1 cellular context compared by ENCODE assay signal in the genomic region with DNA sequence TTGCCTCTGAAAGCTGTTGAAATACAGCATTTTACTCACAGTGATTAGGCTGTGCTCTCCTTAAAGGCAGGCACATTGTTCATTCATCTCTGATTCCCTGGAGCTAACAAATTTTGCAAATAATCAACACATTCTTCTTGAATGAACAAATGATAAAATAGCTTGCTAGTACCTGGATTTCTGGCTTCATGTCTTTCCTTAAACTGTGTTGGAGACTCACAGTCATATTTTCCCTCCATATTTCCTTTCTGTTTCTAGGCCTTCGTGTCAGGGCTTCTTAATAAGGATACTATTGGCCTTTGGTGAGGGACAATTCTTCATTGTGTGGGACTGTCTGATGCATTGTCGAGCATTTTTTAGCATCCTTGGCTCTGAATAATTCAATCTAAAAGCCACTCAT.
TF ChIP-seq lines count a peak whose summit lies in the region.

No MANE protein-coding gene starts in this region.

TF ChIP-seq in GM23338, 12 proteins besides CTCF, POLR2A, EP300 and RAD21:
- TF ChIP-seq, protein P1, sequence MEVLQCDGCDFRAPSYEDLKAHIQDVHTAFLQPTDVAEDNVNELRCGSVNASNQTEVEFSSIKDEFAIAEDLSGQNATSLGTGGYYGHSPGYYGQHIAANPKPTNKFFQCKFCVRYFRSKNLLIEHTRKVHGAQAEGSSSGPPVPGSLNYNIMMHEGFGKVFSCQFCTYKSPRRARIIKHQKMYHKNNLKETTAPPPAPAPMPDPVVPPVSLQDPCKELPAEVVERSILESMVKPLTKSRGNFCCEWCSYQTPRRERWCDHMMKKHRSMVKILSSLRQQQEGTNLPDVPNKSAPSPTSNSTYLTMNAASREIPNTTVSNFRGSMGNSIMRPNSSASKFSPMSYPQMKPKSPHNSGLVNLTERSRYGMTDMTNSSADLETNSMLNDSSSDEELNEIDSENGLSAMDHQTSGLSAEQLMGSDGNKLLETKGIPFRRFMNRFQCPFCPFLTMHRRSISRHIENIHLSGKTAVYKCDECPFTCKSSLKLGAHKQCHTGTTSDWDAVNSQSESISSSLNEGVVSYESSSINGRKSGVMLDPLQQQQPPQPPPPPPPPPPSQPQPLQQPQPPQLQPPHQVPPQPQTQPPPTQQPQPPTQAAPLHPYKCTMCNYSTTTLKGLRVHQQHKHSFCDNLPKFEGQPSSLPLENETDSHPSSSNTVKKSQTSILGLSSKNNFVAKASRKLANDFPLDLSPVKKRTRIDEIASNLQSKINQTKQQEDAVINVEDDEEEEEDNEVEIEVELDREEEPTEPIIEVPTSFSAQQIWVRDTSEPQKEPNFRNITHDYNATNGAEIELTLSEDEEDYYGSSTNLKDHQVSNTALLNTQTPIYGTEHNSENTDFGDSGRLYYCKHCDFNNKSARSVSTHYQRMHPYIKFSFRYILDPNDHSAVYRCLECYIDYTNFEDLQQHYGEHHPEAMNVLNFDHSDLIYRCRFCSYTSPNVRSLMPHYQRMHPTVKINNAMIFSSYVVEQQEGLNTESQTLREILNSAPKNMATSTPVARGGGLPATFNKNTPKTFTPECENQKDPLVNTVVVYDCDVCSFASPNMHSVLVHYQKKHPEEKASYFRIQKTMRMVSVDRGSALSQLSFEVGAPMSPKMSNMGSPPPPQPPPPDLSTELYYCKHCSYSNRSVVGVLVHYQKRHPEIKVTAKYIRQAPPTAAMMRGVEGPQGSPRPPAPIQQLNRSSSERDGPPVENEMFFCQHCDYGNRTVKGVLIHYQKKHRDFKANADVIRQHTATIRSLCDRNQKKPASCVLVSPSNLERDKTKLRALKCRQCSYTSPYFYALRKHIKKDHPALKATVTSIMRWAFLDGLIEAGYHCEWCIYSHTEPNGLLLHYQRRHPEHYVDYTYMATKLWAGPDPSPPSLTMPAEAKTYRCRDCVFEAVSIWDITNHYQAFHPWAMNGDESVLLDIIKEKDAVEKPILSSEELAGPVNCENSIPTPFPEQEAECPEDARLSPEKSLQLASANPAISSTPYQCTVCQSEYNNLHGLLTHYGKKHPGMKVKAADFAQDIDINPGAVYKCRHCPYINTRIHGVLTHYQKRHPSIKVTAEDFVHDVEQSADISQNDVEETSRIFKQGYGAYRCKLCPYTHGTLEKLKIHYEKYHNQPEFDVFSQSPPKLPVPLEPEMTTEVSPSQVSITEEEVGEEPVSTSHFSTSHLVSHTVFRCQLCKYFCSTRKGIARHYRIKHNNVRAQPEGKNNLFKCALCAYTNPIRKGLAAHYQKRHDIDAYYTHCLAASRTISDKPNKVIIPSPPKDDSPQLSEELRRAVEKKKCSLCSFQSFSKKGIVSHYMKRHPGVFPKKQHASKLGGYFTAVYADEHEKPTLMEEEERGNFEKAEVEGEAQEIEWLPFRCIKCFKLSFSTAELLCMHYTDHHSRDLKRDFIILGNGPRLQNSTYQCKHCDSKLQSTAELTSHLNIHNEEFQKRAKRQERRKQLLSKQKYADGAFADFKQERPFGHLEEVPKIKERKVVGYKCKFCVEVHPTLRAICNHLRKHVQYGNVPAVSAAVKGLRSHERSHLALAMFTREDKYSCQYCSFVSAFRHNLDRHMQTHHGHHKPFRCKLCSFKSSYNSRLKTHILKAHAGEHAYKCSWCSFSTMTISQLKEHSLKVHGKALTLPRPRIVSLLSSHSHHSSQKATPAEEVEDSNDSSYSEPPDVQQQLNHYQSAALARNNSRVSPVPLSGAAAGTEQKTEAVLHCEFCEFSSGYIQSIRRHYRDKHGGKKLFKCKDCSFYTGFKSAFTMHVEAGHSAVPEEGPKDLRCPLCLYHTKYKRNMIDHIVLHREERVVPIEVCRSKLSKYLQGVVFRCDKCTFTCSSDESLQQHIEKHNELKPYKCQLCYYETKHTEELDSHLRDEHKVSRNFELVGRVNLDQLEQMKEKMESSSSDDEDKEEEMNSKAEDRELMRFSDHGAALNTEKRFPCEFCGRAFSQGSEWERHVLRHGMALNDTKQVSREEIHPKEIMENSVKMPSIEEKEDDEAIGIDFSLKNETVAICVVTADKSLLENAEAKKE (CRISPR knock-in tag; IDR thresholded peaks at IDR 0.05), result no peak
- TF ChIP-seq STAT1 (IDR thresholded peaks at IDR 0.05; ENCODE audit: unreplicated experiment) (no peak), NANOG (IDR thresholded peaks at IDR 0.05; ENCODE audit: borderline replicate concordance) (no peak), POLR2AphosphoS5 (IDR thresholded peaks at IDR 0.05; ENCODE audit: low read depth) (no peak), EZH2 (IDR thresholded peaks at IDR 0.05; ENCODE audit: low read depth, unreplicated experiment) (no peak), ZNF114 (CRISPR knock-in tag; IDR thresholded peaks at IDR 0.05) (no peak), CREB1 (CRISPR knock-in tag; IDR thresholded peaks at IDR 0.05; ENCODE audit: low read depth) (no peak)
